In the genomic region with DNA sequence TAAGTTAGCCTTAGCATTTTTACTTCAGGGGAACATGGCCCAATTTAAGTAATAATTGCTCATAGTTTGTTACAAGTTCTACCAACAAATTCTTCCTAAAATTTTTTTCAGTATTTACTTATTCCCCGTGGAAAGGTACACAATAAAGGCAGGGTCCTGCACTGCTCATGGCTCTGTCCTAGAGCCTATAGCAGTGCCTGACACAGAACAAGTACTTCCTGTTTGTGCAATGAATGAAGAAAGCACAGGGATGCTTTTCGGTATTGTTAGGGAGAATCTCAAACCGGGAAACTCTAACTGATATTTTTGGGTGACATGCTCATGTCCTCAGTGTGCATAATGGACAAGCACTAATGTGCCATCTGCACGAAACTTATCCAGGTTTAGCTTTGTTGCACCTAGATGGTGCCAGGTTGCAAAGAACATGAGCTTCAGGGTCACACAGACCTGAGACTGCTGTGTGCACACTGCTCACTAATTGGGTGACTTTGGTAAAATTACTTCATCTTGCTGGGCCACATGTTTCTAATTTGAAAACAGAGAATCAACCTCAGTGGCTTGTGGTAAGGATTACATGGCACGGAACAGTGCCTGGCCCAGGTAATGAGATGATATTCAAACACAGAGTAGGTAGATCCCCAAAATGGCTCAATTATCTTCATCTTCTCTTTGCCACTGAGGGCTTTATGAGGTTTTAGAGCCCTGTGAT, we compare ENCODE assay signal across 1 cellular context.
TF ChIP-seq lines count a peak whose summit lies in the region.

No MANE protein-coding gene starts in this region.

TF ChIP-seq in WTC11, 78 proteins besides CTCF, POLR2A, EP300 and RAD21 (continued from another document):
- TF ChIP-seq, protein P1, sequence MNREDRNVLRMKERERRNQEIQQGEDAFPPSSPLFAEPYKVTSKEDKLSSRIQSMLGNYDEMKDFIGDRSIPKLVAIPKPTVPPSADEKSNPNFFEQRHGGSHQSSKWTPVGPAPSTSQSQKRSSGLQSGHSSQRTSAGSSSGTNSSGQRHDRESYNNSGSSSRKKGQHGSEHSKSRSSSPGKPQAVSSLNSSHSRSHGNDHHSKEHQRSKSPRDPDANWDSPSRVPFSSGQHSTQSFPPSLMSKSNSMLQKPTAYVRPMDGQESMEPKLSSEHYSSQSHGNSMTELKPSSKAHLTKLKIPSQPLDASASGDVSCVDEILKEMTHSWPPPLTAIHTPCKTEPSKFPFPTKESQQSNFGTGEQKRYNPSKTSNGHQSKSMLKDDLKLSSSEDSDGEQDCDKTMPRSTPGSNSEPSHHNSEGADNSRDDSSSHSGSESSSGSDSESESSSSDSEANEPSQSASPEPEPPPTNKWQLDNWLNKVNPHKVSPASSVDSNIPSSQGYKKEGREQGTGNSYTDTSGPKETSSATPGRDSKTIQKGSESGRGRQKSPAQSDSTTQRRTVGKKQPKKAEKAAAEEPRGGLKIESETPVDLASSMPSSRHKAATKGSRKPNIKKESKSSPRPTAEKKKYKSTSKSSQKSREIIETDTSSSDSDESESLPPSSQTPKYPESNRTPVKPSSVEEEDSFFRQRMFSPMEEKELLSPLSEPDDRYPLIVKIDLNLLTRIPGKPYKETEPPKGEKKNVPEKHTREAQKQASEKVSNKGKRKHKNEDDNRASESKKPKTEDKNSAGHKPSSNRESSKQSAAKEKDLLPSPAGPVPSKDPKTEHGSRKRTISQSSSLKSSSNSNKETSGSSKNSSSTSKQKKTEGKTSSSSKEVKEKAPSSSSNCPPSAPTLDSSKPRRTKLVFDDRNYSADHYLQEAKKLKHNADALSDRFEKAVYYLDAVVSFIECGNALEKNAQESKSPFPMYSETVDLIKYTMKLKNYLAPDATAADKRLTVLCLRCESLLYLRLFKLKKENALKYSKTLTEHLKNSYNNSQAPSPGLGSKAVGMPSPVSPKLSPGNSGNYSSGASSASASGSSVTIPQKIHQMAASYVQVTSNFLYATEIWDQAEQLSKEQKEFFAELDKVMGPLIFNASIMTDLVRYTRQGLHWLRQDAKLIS (CRISPR knock-in tag; IDR thresholded peaks at IDR 0.05; ENCODE audit: borderline replicate concordance) = no peak
- TF ChIP-seq SP1 (CRISPR knock-in tag; conservative IDR thresholded peaks at IDR 0.05) (no peak), SMAD4 (CRISPR knock-in tag; IDR thresholded peaks at IDR 0.05) (no peak), ZNF263 (CRISPR knock-in tag; IDR thresholded peaks at IDR 0.05; ENCODE audit: low read depth) (no peak), TCF7 (CRISPR knock-in tag; IDR thresholded peaks at IDR 0.05; ENCODE audit: low read depth) (no peak), ELF4 (CRISPR knock-in tag; IDR thresholded peaks at IDR 0.05; ENCODE audit: low read depth) (no peak), MYBL2 (CRISPR knock-in tag; IDR thresholded peaks at IDR 0.05) (no peak), TEAD1 (CRISPR knock-in tag; IDR thresholded peaks at IDR 0.05) (no peak), MXD4 (CRISPR knock-in tag; IDR thresholded peaks at IDR 0.05; ENCODE audit: borderline replicate concordance) (no peak)
- TF ChIP-seq, protein P2, sequence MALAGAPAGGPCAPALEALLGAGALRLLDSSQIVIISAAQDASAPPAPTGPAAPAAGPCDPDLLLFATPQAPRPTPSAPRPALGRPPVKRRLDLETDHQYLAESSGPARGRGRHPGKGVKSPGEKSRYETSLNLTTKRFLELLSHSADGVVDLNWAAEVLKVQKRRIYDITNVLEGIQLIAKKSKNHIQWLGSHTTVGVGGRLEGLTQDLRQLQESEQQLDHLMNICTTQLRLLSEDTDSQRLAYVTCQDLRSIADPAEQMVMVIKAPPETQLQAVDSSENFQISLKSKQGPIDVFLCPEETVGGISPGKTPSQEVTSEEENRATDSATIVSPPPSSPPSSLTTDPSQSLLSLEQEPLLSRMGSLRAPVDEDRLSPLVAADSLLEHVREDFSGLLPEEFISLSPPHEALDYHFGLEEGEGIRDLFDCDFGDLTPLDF (CRISPR knock-in tag; IDR thresholded peaks at IDR 0.05) = no peak
- TF ChIP-seq, protein P3, sequence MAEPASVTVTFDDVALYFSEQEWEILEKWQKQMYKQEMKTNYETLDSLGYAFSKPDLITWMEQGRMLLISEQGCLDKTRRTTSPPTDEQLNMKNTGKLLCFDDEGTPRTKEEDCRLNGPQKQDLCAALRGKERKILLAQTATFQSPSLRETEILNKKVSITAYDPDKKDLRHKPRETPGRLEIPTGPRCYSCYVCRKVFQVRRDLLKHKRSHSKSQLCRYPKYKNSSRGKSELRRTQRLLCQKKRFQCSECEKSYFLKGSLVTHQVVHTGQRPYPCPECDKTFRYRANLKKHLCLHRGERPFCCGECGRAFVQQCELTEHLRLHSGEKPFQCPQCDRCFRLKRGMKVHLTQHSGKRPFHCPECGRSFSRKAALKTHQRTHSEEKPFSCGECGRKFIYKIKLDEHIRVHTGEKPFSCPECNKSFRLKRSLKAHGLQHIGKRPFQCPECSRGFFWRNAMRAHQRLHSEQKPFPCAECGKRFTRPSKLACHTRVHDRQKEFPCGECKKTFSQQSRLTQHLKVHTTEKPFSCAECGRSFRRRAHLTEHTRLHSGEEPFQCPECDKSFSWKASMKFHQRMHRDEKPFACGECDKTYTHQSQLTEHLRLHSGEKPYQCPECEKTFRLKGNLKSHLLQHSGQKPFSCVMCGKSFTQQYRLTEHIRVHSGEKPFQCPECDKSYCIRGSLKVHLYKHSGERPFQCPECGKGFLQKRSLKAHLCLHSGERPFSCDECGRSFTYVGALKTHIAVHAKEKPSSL (CRISPR knock-in tag; conservative IDR thresholded peaks at IDR 0.05) = no peak
